23 cellular contexts compared by ENCODE assay signal in the genomic region with DNA sequence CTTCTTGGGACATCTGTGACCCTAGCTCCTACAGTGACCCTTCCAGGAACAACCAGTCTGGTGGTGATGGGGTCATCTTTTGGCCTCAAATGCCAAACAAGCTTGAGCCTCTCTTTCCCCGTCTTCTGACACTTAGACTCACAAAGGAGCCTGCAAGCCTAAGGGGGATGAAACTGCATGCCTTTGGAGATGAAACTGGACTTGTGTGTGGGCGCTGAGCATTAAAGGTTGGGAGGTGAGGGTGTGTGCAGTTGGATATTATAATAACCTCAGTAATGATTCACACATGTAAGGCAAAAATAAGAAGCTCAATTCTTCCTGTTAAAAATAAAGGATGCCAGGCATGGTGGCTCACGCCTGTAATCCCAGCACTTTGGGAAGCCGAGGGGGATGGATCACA. TPM values are rescaled to one million over a fixed set of nuclear protein-coding genes. Genes with fewer than 3 reads are reported as not detected.
DNase-seq lines count a peak whose midpoint lies in the region; ATAC-seq, FAIRE-seq and TF ChIP-seq lines count a peak whose summit lies in the region.
"Had no signal": no experiment of that assay in that cellular context is flagged by ENCODE, and none has a peak within 500 bp of the region (broad histone marks: within the 10 kb centered on the region; RNA-seq: fewer than 3 reads in every experiment).

No MANE protein-coding gene starts in this region.

- TF ChIP-seq CTCF in bronchial epithelial cell (IDR thresholded peaks at IDR 0.05; ENCODE audit: insufficient read depth, low read length, severe bottlenecking) (no peak), esophagus squamous epithelium (IDR thresholded peaks at IDR 0.05) (no peak)

- DNase-seq in HTR-8/SVneo (ENCODE audit: insufficient read length, low spot score) (no peak), bronchial epithelial cell (ENCODE audit: low read depth) (peak; percentile 28), esophagus squamous epithelium (lab: John Stamatoyannopoulos, UW) (no peak), renal cortical epithelial cell (ENCODE audit: low read depth) (peak; percentile 19), activated gamma-delta T cell (lab: John Stamatoyannopoulos, UW) (no peak), small intestine (no peak), SKM-1 treated with dmso at 0.1 percent for 144 hours (lab: John Stamatoyannopoulos, UW; ENCODE audit: unreplicated experiment) (no peak)
- DNase-seq: BE2C; CD4-positive, alpha-beta memory T cell; COR-L47; DMS153; DMS79 treated with DMSO at 0.1 percent for 48 hours; EL; GM23248 had no signal

- WGBS in esophagus squamous epithelium, 2 donors, result 64 to 75% methylated on average over 3 to 4 of the region's 4 CpGs
- WGBS in small intestine, 3 donors, result 91 to 100% (median 96%) methylated on average over 4 of the region's 4 CpGs

- H3K27me3 ChIP-seq in bronchial epithelial cell (ENCODE audit: control insufficient read depth, insufficient read depth, low read length), result no peaks in the 10 kb centered on the region
- H3K27me3 ChIP-seq in esophagus squamous epithelium, result no peaks in the 10 kb centered on the region
- no peaks in the 10 kb centered on the region for H3K27me3 ChIP-seq in small intestine (ENCODE audit: control insufficient read depth in 2 of 2, insufficient read depth in 2 of 2, low read length in 2 of 2)
- H3K27me3 ChIP-seq: BE2C had no signal

- H3K4me1 ChIP-seq in esophagus squamous epithelium (peaks cover 0 to 39% (median 3%) of the 10 kb centered on the region in 3 donors), small intestine (ENCODE audit: control insufficient read depth in 2 of 2, insufficient read depth in 1 of 2, low read depth in 1 of 2, low read length in 1 of 2) (no peaks in the 10 kb centered on the region)
- H3K4me1 ChIP-seq: A549, BE2C had no signal

- H3K36me3 ChIP-seq in bronchial epithelial cell (ENCODE audit: control insufficient read depth, insufficient read depth, low read length), result no peaks in the 10 kb centered on the region
- H3K36me3 ChIP-seq in esophagus squamous epithelium, result no peaks in the 10 kb centered on the region
- H3K36me3 ChIP-seq in small intestine (ENCODE audit: control insufficient read depth in 2 of 2, insufficient read depth in 2 of 2, low read length in 2 of 2), result no peaks in the 10 kb centered on the region
- H3K36me3 ChIP-seq: BE2C had no signal

- H3K27ac ChIP-seq in esophagus squamous epithelium, result peak overlapping the region in 3 of 4 donors; percentile 80 to 88 (median 86)
- H3K27ac ChIP-seq in small intestine (ENCODE audit: low read depth in 1 of 2, low read length in 1 of 2), result no peak overlapping the region
- H3K27ac ChIP-seq: A549, C4-2B, GM23248 had no signal

- TF ChIP-seq POLR2A in esophagus squamous epithelium (IDR thresholded peaks at IDR 0.05), result no peak

- H3K9me3 ChIP-seq in esophagus squamous epithelium (no peaks in the 10 kb centered on the region), small intestine (ENCODE audit: control insufficient read depth, low read depth) (no peaks in the 10 kb centered on the region)
- H3K9me3 ChIP-seq: A549, BE2C had no signal

- no peak for ATAC-seq in GM21515 (IDR thresholded peaks at IDR 0.05; ENCODE audit: unreplicated experiment)
- ATAC-seq: A549, K562 had no signal

- H3K4me3 ChIP-seq in bronchial epithelial cell (ENCODE audit: low read depth, low read length), result no peak overlapping the region
- no peak overlapping the region for H3K4me3 ChIP-seq in esophagus squamous epithelium
- H3K4me3 ChIP-seq in small intestine (ENCODE audit: low read depth in 1 of 2, low read length in 2 of 2), result no peak overlapping the region
- H3K4me3 ChIP-seq: A549, GM23248, K562 had no signal

- FAIRE-seq in HTR-8/SVneo (lab: Jason Lieb, UNC), result peak; percentile 44
- FAIRE-seq in bronchial epithelial cell (lab: Jason Lieb, UNC), result no peak
- no peak for FAIRE-seq in small intestine (lab: Jason Lieb, UNC)
- FAIRE-seq: A549, D721Med, G401.6, GM12891, GM19239, H54, K562 had no signal

- intact Hi-C loops in esophagus squamous epithelium (cut with DNase I), result no loop called here

RNA-seq across cellular contexts. Expression of a gene that starts 35.5 kb away (rescaled TPM):
- 103 and 133 TPM in 2 replicates for total RNA-seq in bronchial epithelial cell
- 100 to 1,000 TPM in 3 of 4 donors, 10 to 100 TPM in 1; 78.5 to 155 (median 122) TPM for total RNA-seq in esophagus squamous epithelium
- 126 and 185 TPM in 2 replicates for total RNA-seq in renal cortical epithelial cell
- polyA plus RNA-seq in small intestine, result 100 to 1,000 TPM; 165 to 421 (median 293) TPM

RNA-seq across cellular contexts. Expression of a gene that starts 35.6 kb away (rescaled TPM):
- 66.3 and 78.6 TPM in 2 replicates for total RNA-seq in bronchial epithelial cell
- 10 to 100 TPM; 43.5 to 65.3 (median 62.1) TPM for total RNA-seq in esophagus squamous epithelium
- total RNA-seq in renal cortical epithelial cell, result 39.1 and 71.4 TPM in 2 replicates
- polyA plus RNA-seq in small intestine, result 100 to 1,000 TPM in 1 of 3 donors, 10 to 100 TPM in 2; 88.9 to 154 (median 100.0) TPM

RNA-seq across cellular contexts. Expression of a gene that starts 41.7 kb away (rescaled TPM):
- total RNA-seq in bronchial epithelial cell, result 33.8 and 72.1 TPM in 2 replicates
- total RNA-seq in esophagus squamous epithelium, result 100 to 1,000 TPM in 2 of 4 donors, 10 to 100 TPM in 2; 43.7 to 125 (median 98.3) TPM
- total RNA-seq in renal cortical epithelial cell, result 1.6 and 34.2 TPM in 2 replicates
- polyA plus RNA-seq in small intestine, result 10 to 100 TPM; 18.6 to 74.0 (median 53.7) TPM
- polyA plus RNA-seq: CD4-positive, alpha-beta memory T cell had no signal

RNA-seq across cellular contexts. Expression of a gene that starts 45.0 kb away (rescaled TPM):
- total RNA-seq in bronchial epithelial cell (0.26 TPM in 1 of 2 replicates, not detected in the other), esophagus squamous epithelium (1 to 10 TPM in 1 of 4 donors, under 1 TPM in 1, not detected in 2; 0.38 to 2.5 TPM), renal cortical epithelial cell (not detected in 2 replicates)
- 1 to 10 TPM in 1 of 3 donors, not detected in 2; 1.6 TPM for polyA plus RNA-seq in small intestine
- polyA plus RNA-seq: A549; CD4-positive, alpha-beta memory T cell; GM23248 had no signal

RNA-seq across cellular contexts. Expression of a gene that starts 48.1 kb away (rescaled TPM):
- total RNA-seq in bronchial epithelial cell (23.3 and 24.5 TPM in 2 replicates), esophagus squamous epithelium (10 to 100 TPM in 3 of 4 donors, 1 to 10 TPM in 1; 8.2 to 19.4 (median 13.7) TPM), renal cortical epithelial cell (28.5 and 44.0 TPM in 2 replicates)
- polyA plus RNA-seq in small intestine, result 10 to 100 TPM in 1 of 3 donors, 1 to 10 TPM in 2; 8.3 to 16.8 (median 8.6) TPM

Comparison
In these comparisons a context has a peak if more than half of its experiments do, and no peak if none do; other contexts are left out.
1. DNase-seq: peak in bronchial epithelial cell (single experiment) and renal cortical epithelial cell (single experiment); none in HTR-8/SVneo (single experiment), esophagus squamous epithelium (single experiment), activated gamma-delta T cell (single experiment), small intestine (single experiment) and SKM-1 treated with dmso at 0.1 percent for 144 hours (single experiment).
2. H3K27ac ChIP-seq: peak in esophagus squamous epithelium (3 of 4); none in small intestine (0 of 2).